In the genomic region with DNA sequence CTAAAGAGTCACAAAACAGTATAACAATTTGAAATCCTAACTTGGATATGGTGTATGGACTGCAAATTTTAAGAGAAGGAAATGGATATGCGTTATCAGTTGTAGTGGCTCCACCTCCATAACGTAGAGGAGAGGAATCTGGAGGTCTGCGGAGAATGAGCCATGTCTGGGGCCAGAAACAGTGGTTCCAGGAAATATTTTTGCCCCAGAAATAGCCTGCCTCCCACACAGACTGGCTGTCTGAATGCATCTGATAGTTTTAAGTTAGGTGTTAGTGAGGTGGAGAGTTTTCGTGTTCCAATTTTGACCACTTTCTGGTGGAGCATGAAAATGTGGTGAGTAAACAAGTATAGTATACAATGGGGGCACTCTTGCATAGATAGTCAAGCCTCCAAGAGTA, we compare ENCODE assay signal across 1 cellular context.
A peak's percentile ranks its signal among the peaks of the same experiment; 100 is the strongest.
TF ChIP-seq lines count a peak whose summit lies in the region.

No MANE protein-coding gene starts in this region.

TF ChIP-seq in K562, 482 proteins besides CTCF, POLR2A, EP300 and RAD21 (continued from another document and continues in another):
- TF ChIP-seq, protein P1, sequence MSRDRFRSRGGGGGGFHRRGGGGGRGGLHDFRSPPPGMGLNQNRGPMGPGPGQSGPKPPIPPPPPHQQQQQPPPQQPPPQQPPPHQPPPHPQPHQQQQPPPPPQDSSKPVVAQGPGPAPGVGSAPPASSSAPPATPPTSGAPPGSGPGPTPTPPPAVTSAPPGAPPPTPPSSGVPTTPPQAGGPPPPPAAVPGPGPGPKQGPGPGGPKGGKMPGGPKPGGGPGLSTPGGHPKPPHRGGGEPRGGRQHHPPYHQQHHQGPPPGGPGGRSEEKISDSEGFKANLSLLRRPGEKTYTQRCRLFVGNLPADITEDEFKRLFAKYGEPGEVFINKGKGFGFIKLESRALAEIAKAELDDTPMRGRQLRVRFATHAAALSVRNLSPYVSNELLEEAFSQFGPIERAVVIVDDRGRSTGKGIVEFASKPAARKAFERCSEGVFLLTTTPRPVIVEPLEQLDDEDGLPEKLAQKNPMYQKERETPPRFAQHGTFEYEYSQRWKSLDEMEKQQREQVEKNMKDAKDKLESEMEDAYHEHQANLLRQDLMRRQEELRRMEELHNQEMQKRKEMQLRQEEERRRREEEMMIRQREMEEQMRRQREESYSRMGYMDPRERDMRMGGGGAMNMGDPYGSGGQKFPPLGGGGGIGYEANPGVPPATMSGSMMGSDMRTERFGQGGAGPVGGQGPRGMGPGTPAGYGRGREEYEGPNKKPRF (IDR thresholded peaks at IDR 0.05; ENCODE audit: low read depth, low read length), result no peak
- TF ChIP-seq, protein P2, sequence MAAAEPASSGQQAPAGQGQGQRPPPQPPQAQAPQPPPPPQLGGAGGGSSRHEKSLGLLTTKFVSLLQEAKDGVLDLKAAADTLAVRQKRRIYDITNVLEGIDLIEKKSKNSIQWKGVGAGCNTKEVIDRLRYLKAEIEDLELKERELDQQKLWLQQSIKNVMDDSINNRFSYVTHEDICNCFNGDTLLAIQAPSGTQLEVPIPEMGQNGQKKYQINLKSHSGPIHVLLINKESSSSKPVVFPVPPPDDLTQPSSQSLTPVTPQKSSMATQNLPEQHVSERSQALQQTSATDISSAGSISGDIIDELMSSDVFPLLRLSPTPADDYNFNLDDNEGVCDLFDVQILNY (CRISPR knock-in tag; IDR thresholded peaks at IDR 0.05), result no peak
- TF ChIP-seq, protein P3, sequence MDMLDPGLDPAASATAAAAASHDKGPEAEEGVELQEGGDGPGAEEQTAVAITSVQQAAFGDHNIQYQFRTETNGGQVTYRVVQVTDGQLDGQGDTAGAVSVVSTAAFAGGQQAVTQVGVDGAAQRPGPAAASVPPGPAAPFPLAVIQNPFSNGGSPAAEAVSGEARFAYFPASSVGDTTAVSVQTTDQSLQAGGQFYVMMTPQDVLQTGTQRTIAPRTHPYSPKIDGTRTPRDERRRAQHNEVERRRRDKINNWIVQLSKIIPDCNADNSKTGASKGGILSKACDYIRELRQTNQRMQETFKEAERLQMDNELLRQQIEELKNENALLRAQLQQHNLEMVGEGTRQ (CRISPR knock-in tag; IDR thresholded peaks at IDR 0.05), result no peak
- TF ChIP-seq CHCHD3 (CRISPR knock-in tag; IDR thresholded peaks at IDR 0.05) (no peak), ZNF347 (CRISPR knock-in tag; IDR thresholded peaks at IDR 0.05; ENCODE audit: low read depth) (no peak), STAT5A (IDR thresholded peaks at IDR 0.05; ENCODE audit: borderline replicate concordance, low read length) (peak; percentile 79), CCNT2 (IDR thresholded peaks at IDR 0.05; ENCODE audit: borderline replicate concordance, extremely low read depth, insufficient read length, low read depth, low read length) (no peak), SNRNP70 (optimal IDR thresholded peaks at IDR 0.05; ENCODE audit: low read depth, low read length) (no peak), CBFA2T3 (IDR thresholded peaks at IDR 0.05) (peak; percentile 82), NR2C1 (IDR thresholded peaks at IDR 0.05) (no peak), NR2C1 (tag; IDR thresholded peaks at IDR 0.05) (no peak), ZNF165 (CRISPR knock-in tag; IDR thresholded peaks at IDR 0.05; ENCODE audit: borderline replicate concordance) (no peak), ZNF707 (CRISPR knock-in tag; conservative IDR thresholded peaks at IDR 0.05) (no peak), ZNF140 (CRISPR knock-in tag; IDR thresholded peaks at IDR 0.05) (no peak), PYGO2 (tag; IDR thresholded peaks at IDR 0.05) (no peak), ZNF174 (CRISPR knock-in tag; IDR thresholded peaks at IDR 0.05) (no peak), NCOA1 (IDR thresholded peaks at IDR 0.05; ENCODE audit: low read depth) (no peak), POLR2G (IDR thresholded peaks at IDR 0.05; ENCODE audit: low read depth, low read length) (no peak), NUFIP1 (IDR thresholded peaks at IDR 0.05; ENCODE audit: partially characterized antibody) (no peak), HDAC2 (IDR thresholded peaks at IDR 0.05) (peak; percentile 59; the same call in 1 of the 2 replicates), NONO (IDR thresholded peaks at IDR 0.05; ENCODE audit: low read depth in 2 of 2, low read length in 1 of 2) (no peak), ESRRA (IDR thresholded peaks at IDR 0.05; ENCODE audit: borderline replicate concordance, low read depth) (no peak; the same call in 1 of the 2 replicates), RBM25 (IDR thresholded peaks at IDR 0.05; ENCODE audit: low read depth, low read length, severe bottlenecking) (no peak), ZBTB17 (CRISPR knock-in tag; IDR thresholded peaks at IDR 0.05) (no peak; the same call in 1 of the 2 replicates), XRCC3 (IDR thresholded peaks at IDR 0.05) (no peak), RFX1 (IDR thresholded peaks at IDR 0.05) (no peak), FOXP1 (CRISPR knock-in tag; IDR thresholded peaks at IDR 0.05) (no peak), ZNF717 (CRISPR knock-in tag; IDR thresholded peaks at IDR 0.05) (no peak), ETV5 (CRISPR knock-in tag; IDR thresholded peaks at IDR 0.05; ENCODE audit: low read depth) (0 out of 2 replicates have a peak, but pooled peaks have one; percentile 30), ZNF445 (CRISPR knock-in tag; IDR thresholded peaks at IDR 0.05; ENCODE audit: low read depth) (no peak), SIRT6 (IDR thresholded peaks at IDR 0.05; ENCODE audit: low read depth, low read length) (no peak), ZNF764 (CRISPR knock-in tag; IDR thresholded peaks at IDR 0.05; ENCODE audit: low read depth) (no peak), RHOXF2B (CRISPR knock-in tag; conservative IDR thresholded peaks at IDR 0.05) (no peak)
- TF ChIP-seq, protein P4, sequence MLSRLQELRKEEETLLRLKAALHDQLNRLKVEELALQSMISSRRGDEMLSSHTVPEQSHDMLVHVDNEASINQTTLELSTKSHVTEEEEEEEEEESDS (CRISPR knock-in tag; IDR thresholded peaks at IDR 0.05), result no peak
- TF ChIP-seq, protein P5, sequence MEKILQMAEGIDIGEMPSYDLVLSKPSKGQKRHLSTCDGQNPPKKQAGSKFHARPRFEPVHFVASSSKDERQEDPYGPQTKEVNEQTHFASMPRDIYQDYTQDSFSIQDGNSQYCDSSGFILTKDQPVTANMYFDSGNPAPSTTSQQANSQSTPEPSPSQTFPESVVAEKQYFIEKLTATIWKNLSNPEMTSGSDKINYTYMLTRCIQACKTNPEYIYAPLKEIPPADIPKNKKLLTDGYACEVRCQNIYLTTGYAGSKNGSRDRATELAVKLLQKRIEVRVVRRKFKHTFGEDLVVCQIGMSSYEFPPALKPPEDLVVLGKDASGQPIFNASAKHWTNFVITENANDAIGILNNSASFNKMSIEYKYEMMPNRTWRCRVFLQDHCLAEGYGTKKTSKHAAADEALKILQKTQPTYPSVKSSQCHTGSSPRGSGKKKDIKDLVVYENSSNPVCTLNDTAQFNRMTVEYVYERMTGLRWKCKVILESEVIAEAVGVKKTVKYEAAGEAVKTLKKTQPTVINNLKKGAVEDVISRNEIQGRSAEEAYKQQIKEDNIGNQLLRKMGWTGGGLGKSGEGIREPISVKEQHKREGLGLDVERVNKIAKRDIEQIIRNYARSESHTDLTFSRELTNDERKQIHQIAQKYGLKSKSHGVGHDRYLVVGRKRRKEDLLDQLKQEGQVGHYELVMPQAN (IDR thresholded peaks at IDR 0.05; ENCODE audit: borderline replicate concordance), result no peak
- TF ChIP-seq, protein P6, sequence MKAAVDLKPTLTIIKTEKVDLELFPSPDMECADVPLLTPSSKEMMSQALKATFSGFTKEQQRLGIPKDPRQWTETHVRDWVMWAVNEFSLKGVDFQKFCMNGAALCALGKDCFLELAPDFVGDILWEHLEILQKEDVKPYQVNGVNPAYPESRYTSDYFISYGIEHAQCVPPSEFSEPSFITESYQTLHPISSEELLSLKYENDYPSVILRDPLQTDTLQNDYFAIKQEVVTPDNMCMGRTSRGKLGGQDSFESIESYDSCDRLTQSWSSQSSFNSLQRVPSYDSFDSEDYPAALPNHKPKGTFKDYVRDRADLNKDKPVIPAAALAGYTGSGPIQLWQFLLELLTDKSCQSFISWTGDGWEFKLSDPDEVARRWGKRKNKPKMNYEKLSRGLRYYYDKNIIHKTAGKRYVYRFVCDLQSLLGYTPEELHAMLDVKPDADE (conservative IDR thresholded peaks at IDR 0.05; ENCODE audit: control insufficient read depth, low read depth, low read length), result no peak
- TF ChIP-seq, protein P7, sequence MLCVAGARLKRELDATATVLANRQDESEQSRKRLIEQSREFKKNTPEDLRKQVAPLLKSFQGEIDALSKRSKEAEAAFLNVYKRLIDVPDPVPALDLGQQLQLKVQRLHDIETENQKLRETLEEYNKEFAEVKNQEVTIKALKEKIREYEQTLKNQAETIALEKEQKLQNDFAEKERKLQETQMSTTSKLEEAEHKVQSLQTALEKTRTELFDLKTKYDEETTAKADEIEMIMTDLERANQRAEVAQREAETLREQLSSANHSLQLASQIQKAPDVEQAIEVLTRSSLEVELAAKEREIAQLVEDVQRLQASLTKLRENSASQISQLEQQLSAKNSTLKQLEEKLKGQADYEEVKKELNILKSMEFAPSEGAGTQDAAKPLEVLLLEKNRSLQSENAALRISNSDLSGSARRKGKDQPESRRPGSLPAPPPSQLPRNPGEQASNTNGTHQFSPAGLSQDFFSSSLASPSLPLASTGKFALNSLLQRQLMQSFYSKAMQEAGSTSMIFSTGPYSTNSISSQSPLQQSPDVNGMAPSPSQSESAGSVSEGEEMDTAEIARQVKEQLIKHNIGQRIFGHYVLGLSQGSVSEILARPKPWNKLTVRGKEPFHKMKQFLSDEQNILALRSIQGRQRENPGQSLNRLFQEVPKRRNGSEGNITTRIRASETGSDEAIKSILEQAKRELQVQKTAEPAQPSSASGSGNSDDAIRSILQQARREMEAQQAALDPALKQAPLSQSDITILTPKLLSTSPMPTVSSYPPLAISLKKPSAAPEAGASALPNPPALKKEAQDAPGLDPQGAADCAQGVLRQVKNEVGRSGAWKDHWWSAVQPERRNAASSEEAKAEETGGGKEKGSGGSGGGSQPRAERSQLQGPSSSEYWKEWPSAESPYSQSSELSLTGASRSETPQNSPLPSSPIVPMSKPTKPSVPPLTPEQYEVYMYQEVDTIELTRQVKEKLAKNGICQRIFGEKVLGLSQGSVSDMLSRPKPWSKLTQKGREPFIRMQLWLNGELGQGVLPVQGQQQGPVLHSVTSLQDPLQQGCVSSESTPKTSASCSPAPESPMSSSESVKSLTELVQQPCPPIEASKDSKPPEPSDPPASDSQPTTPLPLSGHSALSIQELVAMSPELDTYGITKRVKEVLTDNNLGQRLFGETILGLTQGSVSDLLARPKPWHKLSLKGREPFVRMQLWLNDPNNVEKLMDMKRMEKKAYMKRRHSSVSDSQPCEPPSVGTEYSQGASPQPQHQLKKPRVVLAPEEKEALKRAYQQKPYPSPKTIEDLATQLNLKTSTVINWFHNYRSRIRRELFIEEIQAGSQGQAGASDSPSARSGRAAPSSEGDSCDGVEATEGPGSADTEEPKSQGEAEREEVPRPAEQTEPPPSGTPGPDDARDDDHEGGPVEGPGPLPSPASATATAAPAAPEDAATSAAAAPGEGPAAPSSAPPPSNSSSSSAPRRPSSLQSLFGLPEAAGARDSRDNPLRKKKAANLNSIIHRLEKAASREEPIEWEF (CRISPR knock-in tag; IDR thresholded peaks at IDR 0.05), result no peak
- TF ChIP-seq, protein P8, sequence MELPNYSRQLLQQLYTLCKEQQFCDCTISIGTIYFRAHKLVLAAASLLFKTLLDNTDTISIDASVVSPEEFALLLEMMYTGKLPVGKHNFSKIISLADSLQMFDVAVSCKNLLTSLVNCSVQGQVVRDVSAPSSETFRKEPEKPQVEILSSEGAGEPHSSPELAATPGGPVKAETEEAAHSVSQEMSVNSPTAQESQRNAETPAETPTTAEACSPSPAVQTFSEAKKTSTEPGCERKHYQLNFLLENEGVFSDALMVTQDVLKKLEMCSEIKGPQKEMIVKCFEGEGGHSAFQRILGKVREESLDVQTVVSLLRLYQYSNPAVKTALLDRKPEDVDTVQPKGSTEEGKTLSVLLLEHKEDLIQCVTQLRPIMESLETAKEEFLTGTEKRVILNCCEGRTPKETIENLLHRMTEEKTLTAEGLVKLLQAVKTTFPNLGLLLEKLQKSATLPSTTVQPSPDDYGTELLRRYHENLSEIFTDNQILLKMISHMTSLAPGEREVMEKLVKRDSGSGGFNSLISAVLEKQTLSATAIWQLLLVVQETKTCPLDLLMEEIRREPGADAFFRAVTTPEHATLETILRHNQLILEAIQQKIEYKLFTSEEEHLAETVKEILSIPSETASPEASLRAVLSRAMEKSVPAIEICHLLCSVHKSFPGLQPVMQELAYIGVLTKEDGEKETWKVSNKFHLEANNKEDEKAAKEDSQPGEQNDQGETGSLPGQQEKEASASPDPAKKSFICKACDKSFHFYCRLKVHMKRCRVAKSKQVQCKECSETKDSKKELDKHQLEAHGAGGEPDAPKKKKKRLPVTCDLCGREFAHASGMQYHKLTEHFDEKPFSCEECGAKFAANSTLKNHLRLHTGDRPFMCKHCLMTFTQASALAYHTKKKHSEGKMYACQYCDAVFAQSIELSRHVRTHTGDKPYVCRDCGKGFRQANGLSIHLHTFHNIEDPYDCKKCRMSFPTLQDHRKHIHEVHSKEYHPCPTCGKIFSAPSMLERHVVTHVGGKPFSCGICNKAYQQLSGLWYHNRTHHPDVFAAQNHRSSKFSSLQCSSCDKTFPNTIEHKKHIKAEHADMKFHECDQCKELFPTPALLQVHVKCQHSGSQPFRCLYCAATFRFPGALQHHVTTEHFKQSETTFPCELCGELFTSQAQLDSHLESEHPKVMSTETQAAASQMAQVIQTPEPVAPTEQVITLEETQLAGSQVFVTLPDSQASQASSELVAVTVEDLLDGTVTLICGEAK (IDR thresholded peaks at IDR 0.05), result 0 out of 2 replicates have a peak, but pooled peaks have one; percentile 13
- TF ChIP-seq, protein P8 (CRISPR knock-in tag; IDR thresholded peaks at IDR 0.05), result no peak
